Comparison of ENCODE assay signal across 8 cellular contexts in genomic region chr1:169113613-169114119, GRCh38. TPM values are rescaled to one million over a fixed set of nuclear protein-coding genes. Genes with fewer than 3 reads are reported as not detected.
A peak's percentile ranks its signal among the peaks of the same experiment; 100 is the strongest.
DNase-seq lines count a peak whose midpoint lies in the region; ATAC-seq and TF ChIP-seq lines count a peak whose summit lies in the region.

No MANE protein-coding gene starts in this region.

- H3K36me3 ChIP-seq in GM06990 (ENCODE audit: control insufficient read depth, insufficient read depth, low read length) (peaks cover 4% of the 10 kb centered on the region; the same call in 1 of the 2 replicates), SJCRH30 (peaks cover 29% of the 10 kb centered on the region), trophoblast cell (ENCODE audit: control insufficient read depth in 1 of 2, insufficient read depth in 2 of 2, low read length in 2 of 2) (peaks cover 27 to 39% of the 10 kb centered on the region in 2 experiments)

- peak overlapping the region; percentile 64 for H4K8ac ChIP-seq in trophoblast cell (ENCODE audit: low read depth, low read length)

- H3K4me1 ChIP-seq in SJCRH30 (peaks cover 8% of the 10 kb centered on the region), trophoblast cell (ENCODE audit: control insufficient read depth in 1 of 2, insufficient read depth in 2 of 2, low read length in 2 of 2) (peaks cover 25 to 32% of the 10 kb centered on the region in 2 experiments)

- H3K4me3 ChIP-seq in GM06990 (replicated peaks; ENCODE audit: low read depth, low read length): peak overlapping the region; percentile 62
- no peak overlapping the region for H3K4me3 ChIP-seq in SJCRH30
- no peak overlapping the region for H3K4me3 ChIP-seq in trophoblast cell (ENCODE audit: low read depth, low read length)

- no peak overlapping the region for H3K4me2 ChIP-seq in trophoblast cell (ENCODE audit: low read length)

- H3K9me3 ChIP-seq in SJCRH30 (replicated peaks) (no peaks in the 10 kb centered on the region), trophoblast cell (ENCODE audit: insufficient read depth, low read depth, low read length) (no peaks in the 10 kb centered on the region)

- DNase-seq in GM06990 (ENCODE audit: extremely low read depth, insufficient read length) (no peak), SJCRH30 (peak; percentile 17 to 26), fibroblast of the conjunctiva (ENCODE audit: low read depth) (peak; percentile 48), trophoblast cell (peak; percentile 85 to 92)
- no peak for DNase-seq in activated CD4-positive, alpha-beta T cell treated with anti-CD3 and anti-CD28 coated beads, Interleukin-2, amount 50 U/mL, for 48 hours

- ATAC-seq in HG03469 (IDR thresholded peaks at IDR 0.05; ENCODE audit: unreplicated experiment): no peak
- ATAC-seq in GM18873 (IDR thresholded peaks at IDR 0.05; ENCODE audit: low FRiP score, unreplicated experiment): no peak
- ATAC-seq in HG03354 (IDR thresholded peaks at IDR 0.05; ENCODE audit: poor library complexity, severe bottlenecking, unreplicated experiment): no peak

- peak overlapping the region; percentile 78 for H2BK120ac ChIP-seq in trophoblast cell (ENCODE audit: insufficient read depth, low read length, poor library complexity)

- peak overlapping the region; percentile 80 for H3K18ac ChIP-seq in trophoblast cell (ENCODE audit: low read length)

- peaks cover 17% of the 10 kb centered on the region for H3K79me1 ChIP-seq in trophoblast cell (ENCODE audit: low read length)

- H3K27me3 ChIP-seq in GM06990 (replicated peaks; ENCODE audit: control insufficient read depth, insufficient read depth, low read length) (no peaks in the 10 kb centered on the region), SJCRH30 (no peaks in the 10 kb centered on the region), trophoblast cell (ENCODE audit: insufficient read depth, low read length) (no peaks in the 10 kb centered on the region)

- no CpG with 5 or more reads among the region's 4 CpGs for WGBS in trophoblast cell (ENCODE audit: extremely low coverage, insufficient coverage, insufficient read length)

- H3K79me2 ChIP-seq in trophoblast cell (ENCODE audit: control insufficient read depth, insufficient read depth, low read length, poor library complexity): peaks cover 8% of the 10 kb centered on the region

- peak overlapping the region; percentile 60 for H3K4ac ChIP-seq in trophoblast cell (ENCODE audit: low read depth, low read length)

- peak overlapping the region; percentile 68 for H3K14ac ChIP-seq in trophoblast cell (ENCODE audit: low read length)

- H3K23ac ChIP-seq in trophoblast cell (ENCODE audit: low read length): no peak overlapping the region

- H2BK5ac ChIP-seq in trophoblast cell (ENCODE audit: low read depth, low read length, poor library complexity): peak overlapping the region; percentile 83

- peak overlapping the region; percentile 86 for H4K91ac ChIP-seq in trophoblast cell (ENCODE audit: low read depth, low read length)

- H2AK5ac ChIP-seq in trophoblast cell (ENCODE audit: low read length): no peak overlapping the region

- no peak overlapping the region for H3K9ac ChIP-seq in trophoblast cell (ENCODE audit: low read length)

- H4K12ac ChIP-seq in trophoblast cell (ENCODE audit: low read depth, low read length): no peak overlapping the region

- no peak for TF ChIP-seq CTCF in GM06990 (IDR thresholded peaks at IDR 0.05; ENCODE audit: insufficient read depth, low read length, poor library complexity, severe bottlenecking)

- H3K27ac ChIP-seq in SJCRH30: peak overlapping the region; percentile 49
- H3K27ac ChIP-seq in trophoblast cell (ENCODE audit: low read depth, low read length): peak overlapping the region; percentile 59

- H2AFZ ChIP-seq in trophoblast cell (ENCODE audit: insufficient read depth, low read length, poor library complexity): peak overlapping the region; percentile 17

- peak overlapping the region; percentile 74 for H2BK12ac ChIP-seq in trophoblast cell (ENCODE audit: low read length)

RNA-seq across cellular contexts. Expression of gene ATP1B1, which starts 7.2 kb away (rescaled TPM):
- total RNA-seq in SJCRH30 (2014; rRNA removed; shearing (Covaris generic)): 18.5 and 19.7 TPM in 2 replicates
- polyA plus RNA-seq in trophoblast cell (2013): 250 and 251 TPM in 2 replicates

Comparison
In these comparisons a context has a peak if more than half of its experiments do, and no peak if none do; other contexts are left out.
1. DNase-seq: peak in SJCRH30 (2 of 2), fibroblast of the conjunctiva (single experiment) and trophoblast cell (2 of 2); none in GM06990 (single experiment) and activated CD4-positive, alpha-beta T cell treated with anti-CD3 and anti-CD28 coated beads, Interleukin-2, amount 50 U/mL, for 48 hours (0 of 2).